15 cellular contexts compared by ENCODE assay signal in genomic region chr3:172012775-172013174, GRCh38. TPM values are rescaled to one million over a fixed set of nuclear protein-coding genes. Genes with fewer than 3 reads are reported as not detected.
DNase-seq lines count a peak whose midpoint lies in the region; ATAC-seq, FAIRE-seq and TF ChIP-seq lines count a peak whose summit lies in the region.
"Had no signal": no experiment of that assay in that cellular context is flagged by ENCODE, and none has a peak within 500 bp of the region (broad histone marks: within the 10 kb centered on the region; RNA-seq: fewer than 3 reads in every experiment).

No MANE protein-coding gene starts in this region.

- no peak for TF ChIP-seq EP300 in A549 (IDR thresholded peaks at IDR 0.05)

- H3K4me1 Mint-ChIP-seq in progenitor cell of endocrine pancreas (ENCODE audit: low read depth), result peaks cover 13% of the 10 kb centered on the region
- H3K4me1 Mint-ChIP-seq: CD8-positive, alpha-beta memory T cell had no signal

- peak overlapping the region; percentile 86 for H3K27ac Mint-ChIP-seq in progenitor cell of endocrine pancreas
- H3K27ac Mint-ChIP-seq: CD8-positive, alpha-beta memory T cell had no signal

- peaks cover 12% of the 10 kb centered on the region; the same call in 1 of the 3 replicates for H3K4me1 ChIP-seq in A549
- H3K4me1 ChIP-seq: Caco-2, HAP-1 had no signal

- H3K9me3 Mint-ChIP-seq in progenitor cell of endocrine pancreas (ENCODE audit: low read depth), result peaks cover under 1% of the 10 kb centered on the region
- H3K9me3 Mint-ChIP-seq: CD8-positive, alpha-beta memory T cell had no signal

- no peak overlapping the region for H3K4me3 Mint-ChIP-seq in progenitor cell of endocrine pancreas (ENCODE audit: low read depth)
- H3K4me3 Mint-ChIP-seq: CD14-positive monocyte; CD8-positive, alpha-beta memory T cell had no signal

- no peak for TF ChIP-seq CTCF in A549 (IDR thresholded peaks at IDR 0.05)
- TF ChIP-seq CTCF in LNCaP clone FGC (IDR thresholded peaks at IDR 0.05; ENCODE audit: control insufficient read depth, extremely low read depth, insufficient read depth), result no peak
- no peak for TF ChIP-seq CTCF in progenitor cell of endocrine pancreas (IDR thresholded peaks at IDR 0.05; ENCODE audit: unreplicated experiment)

- peak overlapping the region; percentile 22 to 39; a peak in 4 of 6 replicates for H3K27ac ChIP-seq in A549

- TF ChIP-seq RAD21 in A549 (conservative IDR thresholded peaks at IDR 0.05 in 1 of 2, IDR thresholded peaks at IDR 0.05 in 1 of 2), result no peak

- no peaks in the 10 kb centered on the region for H3K27me3 Mint-ChIP-seq in progenitor cell of endocrine pancreas

- ATAC-seq in A549, result no peak
- ATAC-seq in left lobe of liver, result peak; percentile 47

- H3K4me3 ChIP-seq in A549 (no peak overlapping the region), LNCaP clone FGC (ENCODE audit: low read depth, low read length) (no peak overlapping the region)
- H3K4me3 ChIP-seq: HAP-1 had no signal

- TF ChIP-seq POLR2A in A549 (IDR thresholded peaks at IDR 0.05; ENCODE audit: low read length), result no peak

- no peaks in the 10 kb centered on the region for H3K36me3 Mint-ChIP-seq in progenitor cell of endocrine pancreas (ENCODE audit: insufficient read depth)

- POLR2A ChIA-PET in A549 (lab: Yijun Ruan, JAX), result no interaction called here

- 38% methylated on average over 1 of the region's 1 CpG for WGBS in A549 (ENCODE audit: missing lambda C conversion rate)

- H3K9me3 ChIP-seq in A549, result no peaks in the 10 kb centered on the region
- H3K9me3 ChIP-seq: Caco-2, HAP-1 had no signal

- H3K4me2 ChIP-seq in A549, result peak overlapping the region; percentile 45

- FAIRE-seq in A549 (lab: Jason Lieb, UNC), result no peak
- FAIRE-seq: GM19239, H1, HTR-8/SVneo had no signal

- CTCF ChIA-PET in A549 (lab: Yijun Ruan, JAX), result no interaction called here

- DNase-seq in A549 (ENCODE audit: low read depth in 1 of 2, low spot score in 1 of 2), result no peak
- DNase-seq in LNCaP clone FGC (ENCODE audit: low read depth), result peak; percentile 74
- DNase-seq in left lobe of liver (ENCODE audit: low spot score), result no peak
- no peak for DNase-seq in progenitor cell of endocrine pancreas (ENCODE audit: low spot score, unreplicated experiment)
- no peak for DNase-seq in effector CD4-positive, alpha-beta T cell
- DNase-seq in anterior cingulate cortex (lab: John Stamatoyannopoulos, UW), result no peak
- DNase-seq: Caco-2; CD8-positive, alpha-beta memory T cell; DMS53; GF-D8 had no signal

TF ChIP-seq in A549, 52 proteins besides CTCF, POLR2A, EP300 and RAD21:
- TF ChIP-seq GATA3 (IDR thresholded peaks at IDR 0.05; ENCODE audit: borderline replicate concordance), result no peak
- no peak for TF ChIP-seq ZNF302 (CRISPR knock-in tag; IDR thresholded peaks at IDR 0.05)
- no peak for TF ChIP-seq HMGXB4 (CRISPR knock-in tag; IDR thresholded peaks at IDR 0.05; ENCODE audit: borderline replicate concordance)
- no peak for TF ChIP-seq ZC3H11A (IDR thresholded peaks at IDR 0.05)
- no peak for TF ChIP-seq ESRRA (IDR thresholded peaks at IDR 0.05; ENCODE audit: borderline replicate concordance, low read length)
- TF ChIP-seq NPAS2 (CRISPR knock-in tag; IDR thresholded peaks at IDR 0.05; ENCODE audit: borderline replicate concordance), result no peak
- no peak for TF ChIP-seq RNF2 (IDR thresholded peaks at IDR 0.05; ENCODE audit: borderline replicate concordance, low read depth)

RNA-seq across cellular contexts. Expression of gene FNDC3B, which starts 26.6 kb away (rescaled TPM):
- polyA plus RNA-seq in A549 (2011; rRNA removed) (29.5 and 56.0 TPM in 2 replicates), A549 (2017; fragmentation: RNase III; extraction: RNeasy Plus Mini Kit Qiagen cat#74134 plus additional on column Dnase treatment) (29.9 to 34.5 TPM (median 33.6 TPM) in 3 replicates)
- polyA plus RNA-seq in A549 (2012; cell fraction: cytosol; rRNA removed), result 8.4 and 8.6 TPM in 2 replicates
- 7.0 and 15.3 TPM in 2 replicates for polyA plus RNA-seq in A549 (2012; cell fraction: nucleus; rRNA removed)
- 181 TPM in 2 replicates for polyA minus RNA-seq in A549 (2011; rRNA and poly(A)+ RNA removed)
- total RNA-seq in left lobe of liver (44.6 TPM), progenitor cell of endocrine pancreas (158 and 161 TPM in 2 replicates)
